16 cellular contexts compared by ENCODE assay signal in the genomic region with DNA sequence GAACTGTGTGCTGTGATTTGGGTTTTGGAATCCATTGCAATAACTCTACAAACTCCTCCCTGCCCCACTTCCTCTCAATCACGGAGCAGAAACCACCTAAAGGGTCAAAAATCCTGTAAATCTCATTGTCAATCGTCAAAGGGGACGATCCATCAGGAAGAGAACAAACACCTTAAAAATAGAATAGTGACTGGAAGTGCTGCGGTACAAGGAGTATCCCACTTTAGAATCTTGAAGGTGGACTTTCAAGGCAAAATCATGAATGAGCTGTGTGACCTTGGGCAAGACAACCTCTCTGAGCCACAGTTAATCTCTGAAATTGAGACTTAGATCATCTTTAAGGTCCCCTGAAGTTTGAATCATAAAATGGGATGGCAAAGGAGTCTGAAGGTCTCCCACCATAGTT. TPM values are rescaled to one million over a fixed set of nuclear protein-coding genes. Genes with fewer than 3 reads are reported as not detected.
DNase-seq lines count a peak whose midpoint lies in the region; FAIRE-seq and TF ChIP-seq lines count a peak whose summit lies in the region.
"Had no signal": no experiment of that assay in that cellular context is flagged by ENCODE, and none has a peak within 500 bp of the region (broad histone marks: within the 10 kb centered on the region; RNA-seq: fewer than 3 reads in every experiment).

No MANE protein-coding gene starts in this region.

- peak overlapping the region; percentile 78 for H3K27ac ChIP-seq in BLaER1
- H3K27ac ChIP-seq in CD8-positive, alpha-beta memory T cell (ENCODE audit: low read depth, low read length) = no peak overlapping the region
- no peak overlapping the region for H3K27ac ChIP-seq in OCI-LY7 (ENCODE audit: low read depth, low read length, poor library complexity, severe bottlenecking)
- H3K27ac ChIP-seq in H1 (ENCODE audit: low read depth, low read length) = no peak overlapping the region
- H3K27ac ChIP-seq: tibial artery had no signal

- H3K56ac ChIP-seq in H1 (replicated peaks; ENCODE audit: insufficient read length, low read depth, low read length) = no peak overlapping the region

- no peak overlapping the region for H3K4ac ChIP-seq in H1 (replicated peaks; ENCODE audit: insufficient read length, low read depth, low read length)

- H4K8ac ChIP-seq in H1 (ENCODE audit: extremely low read depth, insufficient read depth, low read length) = no peak overlapping the region

- CTCF ChIA-PET in CD8-positive, alpha-beta memory T cell (lab: Charles Lee) = interaction anchor here (1.1 kb wide), 1 partner anchor 83 kb away, joined by 3 read pairs; no protein-coding TSS in a partner anchor
- CTCF ChIA-PET in OCI-LY7 (lab: Charles Lee; ENCODE audit: unreplicated experiment) = no interaction called here
- CTCF ChIA-PET in H1 (lab: Charles Lee; ENCODE audit: partially characterized antibody) = interaction anchor here (0.8 to 1.5 kb wide), 4 partner anchors 10 to 69 kb away, joined by 3 to 5 read pairs (median 4); no protein-coding TSS in a partner anchor

- H2AFZ ChIP-seq in OCI-LY7 (ENCODE audit: low read length) (no peak overlapping the region), H1 (ENCODE audit: low read length) (no peak overlapping the region)

- H3K9ac ChIP-seq in BLaER1 (no peak overlapping the region), H1 (replicated peaks in 1 of 4; ENCODE audit: extremely low read depth in 1 of 4, low read depth in 3 of 4, low read length in 3 of 4) (no peak overlapping the region)

- no peak overlapping the region for H2BK12ac ChIP-seq in H1 (ENCODE audit: low read depth, low read length)

- POLR2A ChIA-PET in CD8-positive, alpha-beta memory T cell (lab: Charles Lee) = interaction anchor here (0.7 kb wide), 1 partner anchor 12 kb away, joined by 3 read pairs; no protein-coding TSS in a partner anchor
- POLR2A ChIA-PET in OCI-LY7 (lab: Charles Lee) (interaction anchor here (0.6 to 1.2 kb wide), 5 partner anchors 41 to 74 kb away, joined by 3 to 4 read pairs (median 3); no protein-coding TSS in a partner anchor), H1 (lab: Charles Lee; ENCODE audit: partially characterized antibody) (interaction anchor here (0.7 to 1.8 kb wide), 12 partner anchors 9 to 216 kb away, joined by 3 to 11 read pairs (median 4); no protein-coding TSS in a partner anchor)

- WGBS in H1 (ENCODE audit: extremely low coverage in 1 of 2, insufficient coverage in 1 of 2, insufficient read length in 1 of 2, insufficient replicate concordance in 2 of 2, low coverage in 1 of 2, low lambda C conversion rate in 2 of 2, missing lambda C conversion rate in 1 of 2), 2 experiments = 69% methylated on average over 4 of the region's 4 CpGs; no CpG with 5 or more reads in 1 of the 2 experiments

- no peak overlapping the region for H3K23ac ChIP-seq in H1 (ENCODE audit: insufficient read length)

- H2BK20ac ChIP-seq in H1 (ENCODE audit: low read length) = no peak overlapping the region

- H4K20me1 ChIP-seq in BLaER1 (peaks cover 41% of the 10 kb centered on the region), OCI-LY7 (ENCODE audit: insufficient read depth, low read length) (peaks cover 32% of the 10 kb centered on the region), H1 (replicated peaks in 1 of 2; ENCODE audit: control insufficient read depth in 1 of 2, insufficient read depth in 2 of 2, low read length in 2 of 2) (peaks cover 7 to 13% of the 10 kb centered on the region in 2 experiments)

- no peak overlapping the region for H3K14ac ChIP-seq in H1 (ENCODE audit: insufficient read length)

- no peak overlapping the region for H3K18ac ChIP-seq in H1 (ENCODE audit: extremely low read depth, low read length)

- H2BK5ac ChIP-seq in H1 (ENCODE audit: low read depth, low read length) = no peak overlapping the region

- no peaks in the 10 kb centered on the region for H3K27me3 ChIP-seq in BLaER1
- no peaks in the 10 kb centered on the region for H3K27me3 ChIP-seq in CD8-positive, alpha-beta memory T cell (ENCODE audit: insufficient read depth, low read length, poor library complexity, severe bottlenecking)
- no peaks in the 10 kb centered on the region for H3K27me3 ChIP-seq in H1 (replicated peaks in 1 of 4; ENCODE audit: control insufficient read depth in 3 of 4, extremely low read depth in 1 of 4, insufficient read depth in 3 of 4, low read length in 3 of 4)

- H3K36me3 ChIP-seq in BLaER1 = peaks cover 8% of the 10 kb centered on the region
- no peaks in the 10 kb centered on the region for H3K36me3 ChIP-seq in CD8-positive, alpha-beta memory T cell (ENCODE audit: insufficient read depth, low read length)
- peaks cover 36% of the 10 kb centered on the region for H3K36me3 ChIP-seq in OCI-LY7 (ENCODE audit: insufficient read depth, low read length)
- peaks cover 0 to 25% (median 13%) of the 10 kb centered on the region in 4 experiments; a peak in 5 of 8 replicates for H3K36me3 ChIP-seq in H1 (ENCODE audit: control insufficient read depth in 2 of 4, insufficient read depth in 4 of 4, low read length in 3 of 4)
- H3K36me3 ChIP-seq: tibial artery had no signal

- H3K4me2 ChIP-seq in BLaER1 (peak overlapping the region; percentile 83), OCI-LY7 (ENCODE audit: low read length) (peak overlapping the region; percentile 91; the same call in 1 of the 2 replicates), H1 (ENCODE audit: insufficient read depth in 1 of 2, low read depth in 2 of 2, low read length in 2 of 2) (no peak overlapping the region; a peak in 1 of 4 replicates)

- TF ChIP-seq EP300 in H1 (IDR thresholded peaks at IDR 0.05; ENCODE audit: borderline replicate concordance in 1 of 2, low read depth in 2 of 2, low read length in 2 of 2) = no peak

- TF ChIP-seq CTCF in OCI-LY7 (conservative IDR thresholded peaks at IDR 0.05; ENCODE audit: low read length) (no peak), H1 (IDR thresholded peaks at IDR 0.05; ENCODE audit: control extremely low read depth in 1 of 3, insufficient read depth in 1 of 3, low read depth in 1 of 3, low read length in 3 of 3) (no peak)

- H3K4me3 ChIP-seq in BLaER1 (no peak overlapping the region), OCI-LY7 (ENCODE audit: low read depth, low read length, poor library complexity, severe bottlenecking) (no peak overlapping the region), H1 (ENCODE audit: extremely low read depth in 1 of 4, insufficient read depth in 2 of 4, low read depth in 3 of 4, low read length in 4 of 4) (no peak overlapping the region)
- no peak overlapping the region for H3K4me3 ChIP-seq in CD8-positive, alpha-beta memory T cell (ENCODE audit: low read length)
- H3K4me3 ChIP-seq: tibial artery had no signal

- H2BK15ac ChIP-seq in H1 (ENCODE audit: low read length) = no peak overlapping the region

- TF ChIP-seq RAD21 in H1 (IDR thresholded peaks at IDR 0.05 in 1 of 2, conservative IDR thresholded peaks at IDR 0.05 in 1 of 2; ENCODE audit: low read depth in 2 of 2, low read length in 2 of 2) = no peak

- BruUV-seq in OCI-LY7 (replicated peaks; lab: Mats Ljungman, UMichigan) = no TSS peak

- intact Hi-C loops in OCI-LY7 (cut with micrococcal nuclease; ENCODE audit: unreplicated experiment) = no loop called here

- no peaks in the 10 kb centered on the region; the same call in 1 of the 2 replicates for H3K23me2 ChIP-seq in H1 (ENCODE audit: low read depth, low read length)

- no peak overlapping the region for H3K4me3 Mint-ChIP-seq in CD8-positive, alpha-beta memory T cell

- H3K9me3 ChIP-seq in BLaER1 = no peaks in the 10 kb centered on the region
- H3K9me3 ChIP-seq in CD8-positive, alpha-beta memory T cell (ENCODE audit: low read length) = no peaks in the 10 kb centered on the region
- no peaks in the 10 kb centered on the region for H3K9me3 ChIP-seq in OCI-LY7 (ENCODE audit: low read length)
- H3K9me3 ChIP-seq in H1 (ENCODE audit: insufficient read depth in 2 of 2, low read depth in 1 of 2, low read length in 1 of 2) = no peaks in the 10 kb centered on the region
- H3K9me3 ChIP-seq: tibial artery had no signal

- peaks cover 38% of the 10 kb centered on the region for H3K79me2 ChIP-seq in OCI-LY7 (ENCODE audit: insufficient read depth, low read depth, low read length)
- peaks cover 7 to 38% of the 10 kb centered on the region in 2 experiments for H3K79me2 ChIP-seq in H1 (ENCODE audit: control insufficient read depth in 1 of 2, insufficient read depth in 2 of 2, low read length in 2 of 2)

- H3K36me3 Mint-ChIP-seq in CD8-positive, alpha-beta memory T cell = peaks cover 0 to 19% (median 0%) of the 10 kb centered on the region in 3 donors

- DNase-seq in CD8-positive, alpha-beta memory T cell = no peak
- DNase-seq in OCI-LY7 (ENCODE audit: low spot score) (no peak), H1 (ENCODE audit: low read depth in 1 of 2, low spot score in 2 of 2) (no peak), NCI-H146 (lab: John Stamatoyannopoulos, UW) (no peak), SKM-1 (lab: John Stamatoyannopoulos, UW; ENCODE audit: unreplicated experiment) (no peak), hippocampal formation (lab: John Stamatoyannopoulos, UW) (no peak)
- DNase-seq: activated CD4-positive, CD25-positive, alpha-beta regulatory T cell; caudate nucleus; effector memory CD4-positive, alpha-beta T cell; GOT3; Karpas-422; midbrain; RPMI8226; stimulated activated CD4-positive, alpha-beta T cell treated with anti-CD3 and anti-CD28 coated beads, Interleukin-4, amount 100 ng/mL, for 4 hours; tibial artery had no signal

- no peak overlapping the region for H4K91ac ChIP-seq in H1 (replicated peaks; ENCODE audit: insufficient read length, low read length)

- no peak for FAIRE-seq in H1 (lab: Jason Lieb, UNC)

- H3K9me3 Mint-ChIP-seq in CD8-positive, alpha-beta memory T cell = no peaks in the 10 kb centered on the region

- H2AK5ac ChIP-seq in H1 (ENCODE audit: low read depth, low read length) = no peak overlapping the region

- peak overlapping the region in 5 of 8 donors; percentile 29 to 92 (median 75) for H3K27ac Mint-ChIP-seq in CD8-positive, alpha-beta memory T cell

- peaks cover 54 to 70% (median 63%) of the 10 kb centered on the region in 3 donors for H3K4me1 Mint-ChIP-seq in CD8-positive, alpha-beta memory T cell

- H2BK120ac ChIP-seq in H1 (replicated peaks; ENCODE audit: low read depth, low read length) = no peak overlapping the region

- H3K27me3 Mint-ChIP-seq in CD8-positive, alpha-beta memory T cell = no peaks in the 10 kb centered on the region

- TF ChIP-seq POLR2A in H1 (IDR thresholded peaks at IDR 0.05; ENCODE audit: control extremely low read depth in 1 of 2, low read depth in 2 of 2, low read length in 2 of 2) = peak; percentile 30 to 56

- H3K79me1 ChIP-seq in H1 (ENCODE audit: low read depth, low read length) = no peaks in the 10 kb centered on the region; the same call in 1 of the 2 replicates

- H3K9me2 ChIP-seq in OCI-LY7 (ENCODE audit: insufficient read depth, low read length) = no peaks in the 10 kb centered on the region

- no peak overlapping the region for H4K5ac ChIP-seq in H1 (ENCODE audit: insufficient read length, low read depth, low read length)

- H3K4me1 ChIP-seq in BLaER1 (peaks cover 83% of the 10 kb centered on the region), OCI-LY7 (ENCODE audit: insufficient read depth, low read length, poor library complexity, severe bottlenecking) (peaks cover 61% of the 10 kb centered on the region), H1 (replicated peaks in 1 of 4; ENCODE audit: control insufficient read depth in 3 of 4, insufficient read depth in 4 of 4, low read length in 3 of 4) (peaks cover 4 to 18% (median 12%) of the 10 kb centered on the region in 4 experiments; a peak in 5 of 7 replicates)
- peaks cover 50% of the 10 kb centered on the region for H3K4me1 ChIP-seq in CD8-positive, alpha-beta memory T cell (ENCODE audit: insufficient read depth, low read length)

RNA-seq across cellular contexts. Expression of gene PMAIP1, which starts 5.9 kb away (rescaled TPM):
- 10 to 100 TPM; 82.8 to 83.6 TPM for total RNA-seq in CD8-positive, alpha-beta memory T cell
- 15.0 TPM for polyA plus RNA-seq in CD8-positive, alpha-beta memory T cell
- 22.9 and 25.4 TPM in 2 replicates for total RNA-seq in OCI-LY7 (2014; rRNA removed; shearing (Covaris generic))
- total RNA-seq in OCI-LY7 (2022) = 21.1 and 23.3 TPM in 2 replicates
- 75.1 and 84.1 TPM in 2 replicates for total RNA-seq in H1 (2021; fragmentation: NEBNext Ultra II Directional; extraction: Animal tissue kit (Norgen Biotek cat#: 25700))
- 51.7 and 51.9 TPM in 2 replicates for polyA plus RNA-seq in H1 (2011; rRNA removed)
- 72.2 TPM for polyA plus RNA-seq in H1 (2011; cell fraction: cytosol; rRNA removed)
- polyA plus RNA-seq in H1 (2011; cell fraction: nucleus; rRNA removed) = 34.9 TPM
- polyA plus RNA-seq in H1 (2012, experiment 1 of 2) = 36.3 to 78.2 TPM (median 46.2 TPM) in 4 replicates
- polyA plus RNA-seq in H1 (2012, experiment 2 of 2) = 9.9 TPM
- polyA plus RNA-seq in H1 (2013, experiment 1 of 2) = 67.2 TPM
- polyA plus RNA-seq in H1 (2013, experiment 2 of 2) = 64.9 TPM
- polyA minus RNA-seq in H1 (2011; rRNA and poly(A)+ RNA removed) = 24.8 TPM in 2 replicates
- polyA minus RNA-seq in H1 (2011; cell fraction: cytosol; rRNA and poly(A)+ RNA removed) = 61.7 TPM
- 82.8 TPM for polyA minus RNA-seq in H1 (2011; cell fraction: nucleus; rRNA and poly(A)+ RNA removed)

Comparison
In these comparisons a context has a peak if more than half of its experiments do, and no peak if none do; other contexts are left out.
1. H3K4me2 ChIP-seq: peak in BLaER1 (single experiment) and OCI-LY7 (single experiment); none in H1 (0 of 2).